ENCODE assay signal across 8 cellular contexts in genomic region chr2:26764078-26764887, GRCh38. TPM values are rescaled to one million over a fixed set of nuclear protein-coding genes. Genes with fewer than 3 reads are reported as not detected.
DNase-seq lines count a peak whose midpoint lies in the region; ATAC-seq, FAIRE-seq and TF ChIP-seq lines count a peak whose summit lies in the region.

Gene SLC35F6 (plus strand): TSS chr2:26764284. CDS start chr2:26764350, 66 bp downstream.

- H3K27ac ChIP-seq in A549 = peak within 1 kb of the TSS; percentile 95 to 96
- H3K27ac ChIP-seq in coronary artery = peak within 1 kb of the TSS; percentile 95 to 98

- H3K27ac Mint-ChIP-seq in activated CD4-positive, alpha-beta T cell treated with anti-CD3 and anti-CD28 coated beads, Interleukin-2, amount 10 ng/mL, durations not matched to agents 24 days and 14 days = peak within 1 kb of the TSS; percentile 88

- no peak for FAIRE-seq in A549 (lab: Jason Lieb, UNC)

- intact Hi-C loops in activated CD4-positive, alpha-beta T cell treated with anti-CD3 and anti-CD28 coated beads, Interleukin-2, amount 10 ng/mL, durations not matched to agents 24 days and 14 days (cut with micrococcal nuclease) = loop anchor here (1.0 kb wide), 1 partner anchor 22 kb away; the partner anchor contains the start of gene CENPA
- intact Hi-C loops in left colon (cut with DNase I, micrococcal nuclease) = no loop called here

- TF ChIP-seq POLR2A in A549 (IDR thresholded peaks at IDR 0.05; ENCODE audit: low read length) = peak; percentile 79

- CTCF ChIA-PET in A549 (lab: Yijun Ruan, JAX) = interaction anchor here (1.0 to 6.5 kb wide), 4 partner anchors 11 to 82 kb away, joined by 3 to 38 read pairs (median 4); no protein-coding TSS in a partner anchor

- H3K9me3 Mint-ChIP-seq in activated CD4-positive, alpha-beta T cell treated with anti-CD3 and anti-CD28 coated beads, Interleukin-2, amount 10 ng/mL, durations not matched to agents 24 days and 14 days = no peaks in the 10 kb centered on the region

- peak; percentile 86 to 88 for DNase-seq in A549 (ENCODE audit: low read depth in 1 of 2, low spot score in 1 of 2)
- peak; percentile 91 for DNase-seq in NCI-H2227 (lab: John Stamatoyannopoulos, UW; ENCODE audit: unreplicated experiment)
- peak; percentile 96 for DNase-seq in activated CD4-positive, alpha-beta T cell treated with anti-CD3 and anti-CD28 coated beads, Interleukin-2, amount 10 ng/mL, durations not matched to agents 24 days and 14 days
- DNase-seq in coronary artery (ENCODE audit: low spot score) = peak; percentile 87
- peak; percentile 72 to 88 for DNase-seq in left colon
- peak; percentile 72 to 85 for DNase-seq in stimulated activated CD4-positive, alpha-beta T cell treated with anti-CD3 and anti-CD28 coated beads, Interleukin-1b, Interleukin-23, amount 100 ng/mL, for 4 hours (ENCODE audit: low read depth in 2 of 2)

- TF ChIP-seq CTCF in A549 (IDR thresholded peaks at IDR 0.05) (no peak), coronary artery (IDR thresholded peaks at IDR 0.05) (no peak)

- peak within 1 kb of the TSS; percentile 93 for H3K4me2 ChIP-seq in A549

- ATAC-seq in A549 (peak; percentile 92 to 93), GM18517 (IDR thresholded peaks at IDR 0.05; ENCODE audit: unreplicated experiment) (peak; percentile 59), HG03064 (IDR thresholded peaks at IDR 0.05; ENCODE audit: low read depth, unreplicated experiment) (peak; percentile 53), left colon (peak; percentile 98)

- under 1% methylated on average over 66 of the region's 68 CpGs for WGBS in A549 (ENCODE audit: missing lambda C conversion rate)

- H3K4me1 Mint-ChIP-seq in activated CD4-positive, alpha-beta T cell treated with anti-CD3 and anti-CD28 coated beads, Interleukin-2, amount 10 ng/mL, durations not matched to agents 24 days and 14 days = peaks cover 38% of the 10 kb centered on the region

- H3K4me3 ChIP-seq in A549 (peak within 1 kb of the TSS; percentile 96), coronary artery (peak within 1 kb of the TSS; percentile 95)

- H3K36me3 Mint-ChIP-seq in activated CD4-positive, alpha-beta T cell treated with anti-CD3 and anti-CD28 coated beads, Interleukin-2, amount 10 ng/mL, durations not matched to agents 24 days and 14 days (ENCODE audit: low read depth) = peaks cover 2% of the 10 kb centered on the region

- peak within 1 kb of the TSS; percentile 90 for H3K4me3 Mint-ChIP-seq in activated CD4-positive, alpha-beta T cell treated with anti-CD3 and anti-CD28 coated beads, Interleukin-2, amount 10 ng/mL, durations not matched to agents 24 days and 14 days

- no peaks in the 10 kb centered on the region for H3K9me3 ChIP-seq in A549

- no peak for TF ChIP-seq RAD21 in A549 (conservative IDR thresholded peaks at IDR 0.05 in 1 of 2, IDR thresholded peaks at IDR 0.05 in 1 of 2)

- no peak for TF ChIP-seq EP300 in A549 (IDR thresholded peaks at IDR 0.05)

- POLR2A ChIA-PET in A549 (lab: Yijun Ruan, JAX) = interaction anchor here (0.7 to 1.5 kb wide), 3 partner anchors 18 to 46 kb away, joined by 3 to 14 read pairs (median 5); partner anchors contain the start of gene CENPA

- H3K27me3 Mint-ChIP-seq in activated CD4-positive, alpha-beta T cell treated with anti-CD3 and anti-CD28 coated beads, Interleukin-2, amount 10 ng/mL, durations not matched to agents 24 days and 14 days = peaks cover 5% of the 10 kb centered on the region

- H3K4me1 ChIP-seq in A549 = peaks cover 52% of the 10 kb centered on the region

TF ChIP-seq in A549, 52 proteins besides CTCF, POLR2A, EP300 and RAD21:
- no peak for TF ChIP-seq SMC3 (IDR thresholded peaks at IDR 0.05)
- TF ChIP-seq CHD4 (IDR thresholded peaks at IDR 0.05; ENCODE audit: borderline replicate concordance) = no peak
- TF ChIP-seq NFE2L2 (conservative IDR thresholded peaks at IDR 0.05; ENCODE audit: low read length) = no peak
- peak; percentile 31 to 91; a peak in 4 of 5 replicates for TF ChIP-seq JUN (IDR thresholded peaks at IDR 0.05)
- peak; percentile 94 for TF ChIP-seq PHF8 (IDR thresholded peaks at IDR 0.05; ENCODE audit: borderline replicate concordance, low read depth)
- TF ChIP-seq CEBPB (IDR thresholded peaks at IDR 0.05) = no peak
- no peak; the same call in 1 of the 2 replicates for TF ChIP-seq NPAS2 (CRISPR knock-in tag; IDR thresholded peaks at IDR 0.05; ENCODE audit: borderline replicate concordance)
- peak; percentile 49 for TF ChIP-seq KDM5A (IDR thresholded peaks at IDR 0.05)
- no peak for TF ChIP-seq ZSCAN20 (CRISPR knock-in tag; IDR thresholded peaks at IDR 0.05)
- TF ChIP-seq MAX (IDR thresholded peaks at IDR 0.05) = peak; percentile 71
- peak; percentile 5; the same call in 1 of the 2 replicates for TF ChIP-seq BHLHE40 (IDR thresholded peaks at IDR 0.05; ENCODE audit: low read depth, low read length)
- peak; percentile 76; the same call in 1 of the 3 replicates for TF ChIP-seq BCL3 (IDR thresholded peaks at IDR 0.05)
- no peak for TF ChIP-seq KDM1A (IDR thresholded peaks at IDR 0.05; ENCODE audit: low read depth)
- TF ChIP-seq ZNF302 (CRISPR knock-in tag; IDR thresholded peaks at IDR 0.05) = no peak
- TF ChIP-seq SREBF2 (IDR thresholded peaks at IDR 0.05) = no peak
- peak; percentile 68; the same call in 1 of the 2 replicates for TF ChIP-seq E2F6 (IDR thresholded peaks at IDR 0.05; ENCODE audit: borderline replicate concordance, low read depth)
- TF ChIP-seq FOXS1 (CRISPR knock-in tag; IDR thresholded peaks at IDR 0.05) = no peak
- TF ChIP-seq CHD2 (IDR thresholded peaks at IDR 0.05; ENCODE audit: low read length, partially characterized antibody) = no peak
- TF ChIP-seq HOXB13 (CRISPR knock-in tag; IDR thresholded peaks at IDR 0.05; ENCODE audit: low read depth) = no peak
- peak; percentile 13; the same call in 1 of the 2 replicates for TF ChIP-seq HOXB5 (CRISPR knock-in tag; IDR thresholded peaks at IDR 0.05)
- no peak for TF ChIP-seq FOSL2 (IDR thresholded peaks at IDR 0.05)
- TF ChIP-seq FOSL2 (CRISPR knock-in tag; IDR thresholded peaks at IDR 0.05) = peak; percentile 52
- TF ChIP-seq HDAC2 (IDR thresholded peaks at IDR 0.05) = no peak
- TF ChIP-seq ATOH8 (CRISPR knock-in tag; IDR thresholded peaks at IDR 0.05; ENCODE audit: low read depth) = no peak
- peak; percentile 97 for TF ChIP-seq USF2 (IDR thresholded peaks at IDR 0.05)
- no peak for TF ChIP-seq HOXA7 (CRISPR knock-in tag; IDR thresholded peaks at IDR 0.05)

RNA-seq across cellular contexts. Expression of gene SLC35F6, which starts in this region (rescaled TPM):
- polyA plus RNA-seq in A549 (2011; rRNA removed) (41.3 and 55.7 TPM in 2 replicates), A549 (2017; fragmentation: RNase III; extraction: RNeasy Plus Mini Kit Qiagen cat#74134 plus additional on column Dnase treatment) (40.1 to 47.6 TPM (median 46.9 TPM) in 3 replicates)
- polyA plus RNA-seq in A549 (2012; cell fraction: cytosol; rRNA removed) = 23.7 and 38.0 TPM in 2 replicates
- 33.1 and 35.8 TPM in 2 replicates for polyA plus RNA-seq in A549 (2012; cell fraction: nucleus; rRNA removed)
- polyA minus RNA-seq in A549 (2011; rRNA and poly(A)+ RNA removed) = 111 and 126 TPM in 2 replicates
- total RNA-seq in activated CD4-positive, alpha-beta T cell treated with anti-CD3 and anti-CD28 coated beads, Interleukin-2, amount 10 ng/mL, durations not matched to agents 24 days and 14 days = 10.5 and 11.5 TPM in 2 replicates
- total RNA-seq in left colon = 10 to 100 TPM; 29.6 to 32.1 TPM

Comparison
In these comparisons a context has a peak if more than half of its experiments do, and no peak if none do; other contexts are left out.
1. Peak in every context shown above with its lines: DNase-seq, ATAC-seq, H3K4me3 ChIP-seq and H3K27ac ChIP-seq.